Comparison of ENCODE assay signal across 8 cellular contexts in the genomic region with DNA sequence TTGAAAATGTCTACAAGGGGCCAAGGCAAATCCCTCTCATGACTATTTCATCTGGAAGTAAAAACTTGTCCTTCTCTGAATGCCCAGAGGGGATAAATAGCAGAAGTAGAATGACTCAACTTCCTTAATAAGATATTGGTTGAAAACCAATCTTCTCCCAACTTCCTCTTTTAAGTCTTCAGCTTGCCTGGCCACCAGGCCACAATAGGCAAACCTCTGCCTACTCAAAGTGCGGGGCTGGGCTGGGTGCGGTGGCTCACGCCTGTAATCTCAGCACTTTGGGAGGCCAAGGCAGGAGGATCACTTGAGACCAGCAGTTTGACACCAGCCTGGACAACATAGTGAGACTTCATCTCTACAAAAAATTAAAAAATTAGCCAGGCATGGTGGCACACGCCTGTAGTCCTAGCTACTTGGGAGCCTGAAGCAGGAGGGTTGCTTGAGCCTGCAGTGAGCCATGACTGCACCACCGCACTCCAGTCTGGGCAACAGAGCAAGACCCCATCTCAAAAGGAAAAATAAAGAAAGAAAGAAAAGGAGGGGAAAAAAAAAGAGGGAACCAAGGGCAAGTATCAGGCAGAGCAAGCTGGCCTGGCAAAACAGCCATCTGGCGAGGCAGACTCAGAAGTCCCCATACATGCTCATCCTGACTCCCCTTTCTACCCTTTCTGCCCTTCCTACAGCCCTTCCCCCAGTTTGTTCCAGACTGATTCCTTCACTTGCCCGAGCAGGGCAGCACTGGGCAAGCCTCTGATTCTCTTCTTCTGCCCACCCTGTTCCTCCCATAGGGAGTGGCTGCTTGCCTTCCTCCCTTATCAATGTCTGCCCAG. TPM values are rescaled to one million over a fixed set of nuclear protein-coding genes. Genes with fewer than 3 reads are reported as not detected.
DNase-seq lines count a peak whose midpoint lies in the region; ATAC-seq, FAIRE-seq and TF ChIP-seq lines count a peak whose summit lies in the region.

No MANE protein-coding gene starts in this region.

- H3K27me3 ChIP-seq in DOHH2 (ENCODE audit: control insufficient read depth, low read length) (no peaks in the 10 kb centered on the region), MM.1S (replicated peaks; ENCODE audit: insufficient read depth, low read length) (no peaks in the 10 kb centered on the region), astrocyte (ENCODE audit: insufficient read depth, low read length) (no peaks in the 10 kb centered on the region)

- TF ChIP-seq CTCF in DOHH2 (IDR thresholded peaks at IDR 0.05; ENCODE audit: low read depth, low read length, poor library complexity, severe bottlenecking) = no peak
- no peak for TF ChIP-seq CTCF in MM.1S (IDR thresholded peaks at IDR 0.05; ENCODE audit: low read length)
- no peak for TF ChIP-seq CTCF in astrocyte (IDR thresholded peaks at IDR 0.05; ENCODE audit: insufficient read depth, low read depth, low read length)

- H3K9me2 ChIP-seq in DOHH2 (replicated peaks; ENCODE audit: control insufficient read depth, low read length) (no peaks in the 10 kb centered on the region), MM.1S (replicated peaks; ENCODE audit: insufficient read depth, low read length) (no peaks in the 10 kb centered on the region)

- H3K27me3 Mint-ChIP-seq in astrocyte (ENCODE audit: low read depth, unreplicated experiment) = no peaks in the 10 kb centered on the region
- H3K27me3 Mint-ChIP-seq in naive B cell = no peaks in the 10 kb centered on the region

- peaks cover 63% of the 10 kb centered on the region for H3K4me1 ChIP-seq in DOHH2 (ENCODE audit: control insufficient read depth, low read length)
- peaks cover 11% of the 10 kb centered on the region; the same call in 1 of the 2 replicates for H3K4me1 ChIP-seq in MM.1S (ENCODE audit: low read length)
- H3K4me1 ChIP-seq in astrocyte (ENCODE audit: insufficient read depth, low read length) = peaks cover 51% of the 10 kb centered on the region

- H3K36me3 ChIP-seq in DOHH2 (ENCODE audit: control insufficient read depth, low read length) (peaks cover 9% of the 10 kb centered on the region; the same call in 1 of the 2 replicates), MM.1S (replicated peaks; ENCODE audit: insufficient read depth, low read length) (no peaks in the 10 kb centered on the region), astrocyte (ENCODE audit: insufficient read depth, low read length) (no peaks in the 10 kb centered on the region)

- H3K27ac Mint-ChIP-seq in astrocyte (ENCODE audit: unreplicated experiment) (no peak overlapping the region), naive B cell (peak overlapping the region; percentile 55 to 94 (median 82))

- H3K9ac ChIP-seq in MM.1S (ENCODE audit: low read length) (no peak overlapping the region), astrocyte (ENCODE audit: low read length) (no peak overlapping the region)

- H3K79me2 ChIP-seq in DOHH2 (ENCODE audit: control insufficient read depth, low read length) = peaks cover 70% of the 10 kb centered on the region
- peaks cover 99% of the 10 kb centered on the region for H3K79me2 ChIP-seq in MM.1S (ENCODE audit: low read length)
- H3K79me2 ChIP-seq in astrocyte (ENCODE audit: insufficient read depth, low read length) = peaks cover 88% of the 10 kb centered on the region

- H3K4me1 Mint-ChIP-seq in astrocyte (ENCODE audit: low read depth, unreplicated experiment) (peaks cover 64% of the 10 kb centered on the region), naive B cell (peaks cover 76 to 99% (median 89%) of the 10 kb centered on the region in 3 donors)

- no peak for FAIRE-seq in astrocyte (lab: Jason Lieb, UNC)

- DNase-seq in MM.1S = peak; percentile 22
- DNase-seq in astrocyte (ENCODE audit: low read depth) = peak; percentile 34
- peak; percentile 76 for DNase-seq in naive B cell
- no peak for DNase-seq in COLO829 (ENCODE audit: low spot score)
- no peak for DNase-seq in NCI-H1092 (lab: John Stamatoyannopoulos, UW)

- ATAC-seq in naive B cell (ENCODE audit: low read depth in 2 of 2) (peak; percentile 92 to 95), GM21367 (IDR thresholded peaks at IDR 0.05; ENCODE audit: unreplicated experiment) (no peak), HG03571 (IDR thresholded peaks at IDR 0.05; ENCODE audit: unreplicated experiment) (no peak)

- H2AFZ ChIP-seq in MM.1S (ENCODE audit: low read length) (no peak overlapping the region), astrocyte (ENCODE audit: low read depth, low read length) (no peak overlapping the region)

- H3K4me3 ChIP-seq in DOHH2 (ENCODE audit: low read length) = no peak overlapping the region
- no peak overlapping the region for H3K4me3 ChIP-seq in MM.1S (ENCODE audit: low read length)
- no peak overlapping the region for H3K4me3 ChIP-seq in astrocyte (ENCODE audit: insufficient read depth, low read depth, low read length)

- H3K9me3 Mint-ChIP-seq in astrocyte (ENCODE audit: unreplicated experiment) (no peaks in the 10 kb centered on the region), naive B cell (no peaks in the 10 kb centered on the region)

- no peaks in the 10 kb centered on the region for H3F3A ChIP-seq in DOHH2 (ENCODE audit: control insufficient read depth, insufficient read depth)
- H3F3A ChIP-seq in MM.1S (ENCODE audit: insufficient read depth, low read length) = peaks cover 3% of the 10 kb centered on the region; the same call in 1 of the 2 replicates

- peaks cover 18% of the 10 kb centered on the region for H3K36me3 Mint-ChIP-seq in astrocyte (ENCODE audit: low read depth, unreplicated experiment)
- peaks cover 0 to 1% of the 10 kb centered on the region in 2 donors for H3K36me3 Mint-ChIP-seq in naive B cell

- H4K20me1 ChIP-seq in DOHH2 (ENCODE audit: control insufficient read depth, insufficient read depth, low read depth, low read length) (peaks cover 2% of the 10 kb centered on the region; the same call in 1 of the 2 replicates), MM.1S (ENCODE audit: insufficient read depth, low read length) (peaks cover 10% of the 10 kb centered on the region; the same call in 1 of the 2 replicates), astrocyte (ENCODE audit: insufficient read depth, low read length) (peaks cover 88% of the 10 kb centered on the region)

- H3K4me3 Mint-ChIP-seq in astrocyte (ENCODE audit: unreplicated experiment) = no peak overlapping the region
- peak overlapping the region; percentile 23 to 85 (median 68) for H3K4me3 Mint-ChIP-seq in naive B cell

- no peaks in the 10 kb centered on the region for H3K9me3 ChIP-seq in DOHH2 (ENCODE audit: control insufficient read depth, insufficient read depth, low read length)
- H3K9me3 ChIP-seq in MM.1S (replicated peaks; ENCODE audit: insufficient read depth, low read length) = no peaks in the 10 kb centered on the region
- no peaks in the 10 kb centered on the region for H3K9me3 ChIP-seq in astrocyte (ENCODE audit: insufficient read depth, low read depth, low read length)

- H3K4me2 ChIP-seq in DOHH2 (ENCODE audit: low read length) = peak overlapping the region; percentile 22
- no peak overlapping the region for H3K4me2 ChIP-seq in MM.1S (ENCODE audit: low read depth, low read length)
- peak overlapping the region; percentile 44 for H3K4me2 ChIP-seq in astrocyte (ENCODE audit: low read length)

- no peak overlapping the region for H3K27ac ChIP-seq in DOHH2 (ENCODE audit: low read depth, low read length)
- H3K27ac ChIP-seq in MM.1S (ENCODE audit: low read length) = no peak overlapping the region
- H3K27ac ChIP-seq in astrocyte (ENCODE audit: low read depth, low read length) = no peak overlapping the region

RNA-seq across cellular contexts. Expression of a gene that starts 20.6 kb away (rescaled TPM):
- 10.8 and 11.0 TPM in 2 replicates for total RNA-seq in astrocyte
- polyA plus RNA-seq in naive B cell (ENCODE audit: low read depth in 6 of 6) = 10 to 100 TPM; 13.3 to 38.9 (median 19.1) TPM

RNA-seq across cellular contexts. Expression of a gene that starts 34.3 kb away (rescaled TPM):
- not detected in 2 replicates for total RNA-seq in astrocyte
- 1 to 10 TPM in 1 of 6 donors, under 1 TPM in 4, not detected in 1; 0.16 to 4.6 (median 0.31) TPM for polyA plus RNA-seq in naive B cell (ENCODE audit: low read depth in 6 of 6)

Comparison
In these comparisons a context has a peak if more than half of its experiments do, and no peak if none do; other contexts are left out.
1. DNase-seq: peak in MM.1S (single experiment), astrocyte (single experiment) and naive B cell (single experiment); none in COLO829 (single experiment) and NCI-H1092 (single experiment).
2. ATAC-seq: peak in naive B cell (2 of 2); none in GM21367 (single experiment) and HG03571 (single experiment).